In the genomic region with DNA sequence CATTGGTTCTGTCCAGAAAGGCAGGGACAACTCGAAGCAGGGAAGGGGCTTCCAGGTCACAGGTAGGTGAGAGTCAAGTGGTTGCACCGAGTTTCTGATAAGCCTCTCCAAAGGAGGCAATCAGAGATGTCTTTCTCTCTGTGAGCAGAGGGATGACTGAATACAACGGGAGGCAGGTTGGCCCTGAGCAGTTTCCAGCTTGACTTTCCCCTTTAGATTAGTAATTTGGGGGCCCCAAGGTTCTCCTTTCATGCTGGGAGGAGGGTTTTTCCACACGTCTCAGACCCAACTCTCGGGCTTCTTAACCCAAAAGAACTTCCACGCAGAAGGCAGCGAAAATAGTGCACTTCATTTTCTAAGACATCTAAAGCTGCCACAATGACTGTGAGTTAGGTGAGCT, we compare ENCODE assay signal across 9 cellular contexts.
"Had no signal": no experiment of that assay in that cellular context is flagged by ENCODE, and none has a peak within 500 bp of the region (broad histone marks: within the 10 kb centered on the region; RNA-seq: fewer than 3 reads in every experiment).

No MANE protein-coding gene starts in this region.

- FAIRE-seq: HepG2 had no signal

- H3K27me3 Mint-ChIP-seq: IgD-negative memory B cell had no signal

- H3K9ac ChIP-seq: GM23248 had no signal

- H3K4me3 ChIP-seq: GM23248, HAP-1 had no signal

- DNase-seq: GM23248, GOT3, H7, HFFc6 had no signal

- ATAC-seq: HCT116, HepG2 had no signal

- H3K27ac Mint-ChIP-seq: HFFc6 had no signal

- H3K36me3 ChIP-seq: HAP-1 had no signal

- H3K4me3 Mint-ChIP-seq: HFFc6, IgD-negative memory B cell had no signal

- H3K9me3 Mint-ChIP-seq: IgD-negative memory B cell had no signal

- H3K27ac ChIP-seq: GM23248, HL-60 had no signal

- H3K4me1 ChIP-seq: HAP-1 had no signal
